9 cellular contexts compared by ENCODE assay signal in the genomic region with DNA sequence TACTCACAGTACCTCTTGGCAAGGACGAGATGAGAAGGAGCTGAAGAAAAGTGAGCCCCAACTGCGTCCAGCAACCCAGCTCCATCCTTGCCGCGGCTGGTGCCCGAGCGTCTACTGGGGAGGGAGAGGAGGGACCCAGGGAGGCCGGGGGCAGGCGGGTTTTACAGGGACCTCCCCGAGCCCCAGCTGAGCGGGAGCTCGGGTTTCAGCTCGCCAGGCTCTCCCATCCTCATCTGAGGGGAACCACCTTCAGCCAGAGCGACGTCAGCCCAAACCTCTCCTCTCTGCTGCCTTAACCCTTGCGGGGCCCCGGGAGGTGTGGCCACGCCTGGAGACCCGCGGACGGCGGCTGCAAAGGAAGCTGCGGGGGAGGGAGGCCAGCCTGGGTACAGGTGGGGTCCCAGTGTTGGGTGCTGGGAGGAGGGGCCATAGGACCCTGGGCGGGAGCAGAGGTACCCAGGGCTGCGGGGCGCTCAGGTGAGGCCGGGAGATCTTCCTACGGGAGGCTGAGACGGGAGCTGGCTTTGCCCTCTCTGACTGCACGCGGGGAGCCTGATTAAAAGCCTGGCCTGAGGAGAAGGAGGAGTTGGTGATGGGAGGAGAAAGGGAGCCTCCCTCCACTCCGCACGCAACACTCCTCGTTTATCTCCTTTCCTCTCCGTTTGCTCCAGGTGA. TPM values are rescaled to one million over a fixed set of nuclear protein-coding genes. Genes with fewer than 3 reads are reported as not detected.
DNase-seq lines count a peak whose midpoint lies in the region; ATAC-seq and TF ChIP-seq lines count a peak whose summit lies in the region.
"Had no signal": no experiment of that assay in that cellular context is flagged by ENCODE, and none has a peak within 500 bp of the region (broad histone marks: within the 10 kb centered on the region; RNA-seq: fewer than 3 reads in every experiment).

A gene with protein sequence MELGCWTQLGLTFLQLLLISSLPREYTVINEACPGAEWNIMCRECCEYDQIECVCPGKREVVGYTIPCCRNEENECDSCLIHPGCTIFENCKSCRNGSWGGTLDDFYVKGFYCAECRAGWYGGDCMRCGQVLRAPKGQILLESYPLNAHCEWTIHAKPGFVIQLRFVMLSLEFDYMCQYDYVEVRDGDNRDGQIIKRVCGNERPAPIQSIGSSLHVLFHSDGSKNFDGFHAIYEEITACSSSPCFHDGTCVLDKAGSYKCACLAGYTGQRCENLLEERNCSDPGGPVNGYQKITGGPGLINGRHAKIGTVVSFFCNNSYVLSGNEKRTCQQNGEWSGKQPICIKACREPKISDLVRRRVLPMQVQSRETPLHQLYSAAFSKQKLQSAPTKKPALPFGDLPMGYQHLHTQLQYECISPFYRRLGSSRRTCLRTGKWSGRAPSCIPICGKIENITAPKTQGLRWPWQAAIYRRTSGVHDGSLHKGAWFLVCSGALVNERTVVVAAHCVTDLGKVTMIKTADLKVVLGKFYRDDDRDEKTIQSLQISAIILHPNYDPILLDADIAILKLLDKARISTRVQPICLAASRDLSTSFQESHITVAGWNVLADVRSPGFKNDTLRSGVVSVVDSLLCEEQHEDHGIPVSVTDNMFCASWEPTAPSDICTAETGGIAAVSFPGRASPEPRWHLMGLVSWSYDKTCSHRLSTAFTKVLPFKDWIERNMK (minus strand): TSS at position 116 of the 675 bp plus-strand sequence. CDS start 31 bp downstream, at position 85.

- H3K4me2 ChIP-seq in GM23338: peak within 1 kb of the TSS; percentile 97

- no peaks in the 10 kb centered on the region for H4K20me1 ChIP-seq in GM23338 (replicated peaks; ENCODE audit: insufficient read depth)

- no peaks in the 10 kb centered on the region for H3K79me2 ChIP-seq in GM23338 (replicated peaks; ENCODE audit: insufficient read depth)

- CTCF ChIA-PET in CD8-positive, alpha-beta T cell (lab: Charles Lee): no interaction called here

- no peak for TF ChIP-seq EP300 in stomach (IDR thresholded peaks at IDR 0.05)

- H3K4me3 ChIP-seq in GM23338 (peak within 1 kb of the TSS; percentile 83), stomach (peak within 1 kb of the TSS; percentile 31 to 40 (median 36))
- H3K4me3 ChIP-seq in CD8-positive, alpha-beta T cell (ENCODE audit: low read depth, low read length): no peak within 1 kb of the TSS

- H3K27ac Mint-ChIP-seq in GM23338: no peak within 1 kb of the TSS
- no peak within 1 kb of the TSS for H3K27ac Mint-ChIP-seq in CD8-positive, alpha-beta T cell

- no peaks in the 10 kb centered on the region for H3K9me3 ChIP-seq in stomach
- H3K9me3 ChIP-seq in CD8-positive, alpha-beta T cell (ENCODE audit: low read length): no peaks in the 10 kb centered on the region

- POLR2A ChIA-PET in CD8-positive, alpha-beta T cell (lab: Charles Lee): no interaction called here

- TF ChIP-seq CTCF in GM23338 (conservative IDR thresholded peaks at IDR 0.05; ENCODE audit: low read depth in 2 of 2) (no peak), stomach (IDR thresholded peaks at IDR 0.05) (no peak)
- no peak for TF ChIP-seq CTCF in CD8-positive, alpha-beta T cell (IDR thresholded peaks at IDR 0.05)

- peak within 1 kb of the TSS; percentile 100 for H2AFZ ChIP-seq in GM23338

- H3K4me1 Mint-ChIP-seq in GM23338: peaks cover 22% of the 10 kb centered on the region; the same call in 2 of the 3 replicates
- no peaks in the 10 kb centered on the region for H3K4me1 Mint-ChIP-seq in CD8-positive, alpha-beta T cell (ENCODE audit: low read depth)

- H3F3A ChIP-seq in GM23338 (replicated peaks; ENCODE audit: low read depth): peaks cover 3% of the 10 kb centered on the region; the same call in 1 of the 2 replicates

- intact Hi-C loops in stomach (cut with DNase I; ENCODE audit: low total_unique reads): no loop called here
- intact Hi-C loops in CD8-positive, alpha-beta T cell (cut with DNase I, micrococcal nuclease): no loop called here

- in situ Hi-C loops in ACHN (cut with HindIII; ENCODE audit: low pct_ligation_motif_present, low pct_unique_long_range_greater_than_20kb, low sequenced_read_pairs): no loop called here

- H3K9me3 Mint-ChIP-seq in GM23338: peaks cover 6% of the 10 kb centered on the region; the same call in 2 of the 3 replicates
- no peaks in the 10 kb centered on the region for H3K9me3 Mint-ChIP-seq in CD8-positive, alpha-beta T cell

- ATAC-seq in GM23338 (peak; percentile 92), GM21529 (IDR thresholded peaks at IDR 0.05; ENCODE audit: unreplicated experiment) (no peak), GM21619 (IDR thresholded peaks at IDR 0.05; ENCODE audit: unreplicated experiment) (no peak)
- ATAC-seq in CD8-positive, alpha-beta T cell: no peak

- 3 to 4% (median 3%) methylated on average over 27 to 34 of the region's 34 CpGs for WGBS in stomach, 5 donors

- TF ChIP-seq POLR2A in stomach (IDR thresholded peaks at IDR 0.05): no peak

- no peaks in the 10 kb centered on the region for H3K36me3 ChIP-seq in GM23338 (ENCODE audit: insufficient read depth)
- no peaks in the 10 kb centered on the region for H3K36me3 ChIP-seq in stomach
- H3K36me3 ChIP-seq in CD8-positive, alpha-beta T cell (ENCODE audit: insufficient read depth, low read length): no peaks in the 10 kb centered on the region

- peak within 1 kb of the TSS; percentile 87 for H3K4me3 Mint-ChIP-seq in GM23338
- no peak within 1 kb of the TSS for H3K4me3 Mint-ChIP-seq in CD8-positive, alpha-beta T cell

- peaks cover 29% of the 10 kb centered on the region for H3K4me1 ChIP-seq in GM23338 (ENCODE audit: insufficient read depth)
- H3K4me1 ChIP-seq in stomach: peaks cover 4 to 31% (median 14%) of the 10 kb centered on the region in 4 donors
- no peaks in the 10 kb centered on the region for H3K4me1 ChIP-seq in CD8-positive, alpha-beta T cell (ENCODE audit: insufficient read depth, low read length)

- no peaks in the 10 kb centered on the region for H3K36me3 Mint-ChIP-seq in GM23338 (ENCODE audit: low read depth)
- H3K36me3 Mint-ChIP-seq in CD8-positive, alpha-beta T cell: no peaks in the 10 kb centered on the region

- H3K27me3 Mint-ChIP-seq in GM23338 (ENCODE audit: insufficient read depth, low read depth, poor library complexity): peaks cover 25% of the 10 kb centered on the region
- H3K27me3 Mint-ChIP-seq in CD8-positive, alpha-beta T cell (ENCODE audit: low read depth): peaks cover 69% of the 10 kb centered on the region

- DNase-seq in ACHN (peak; percentile 33), GM23338 (ENCODE audit: low spot score) (peak; percentile 89), astrocyte of the hippocampus (ENCODE audit: low read depth, low spot score) (peak; percentile 88), iPS-NIHi7 (ENCODE audit: extremely low spot score) (peak; percentile 80), stomach (peak; percentile 33)
- no peak for DNase-seq in CD8-positive, alpha-beta T cell

- H3K27me3 ChIP-seq in GM23338 (ENCODE audit: insufficient read depth) (peaks cover 38% of the 10 kb centered on the region), stomach (peaks cover 0 to 46% (median 14%) of the 10 kb centered on the region in 3 donors)
- peaks cover 4% of the 10 kb centered on the region for H3K27me3 ChIP-seq in CD8-positive, alpha-beta T cell (ENCODE audit: insufficient read depth, low read length)

- no peak within 1 kb of the TSS for H3K27ac ChIP-seq in GM23338 (ENCODE audit: low read depth)
- peak within 1 kb of the TSS in 3 of 5 donors; percentile 36 to 68 (median 56) for H3K27ac ChIP-seq in stomach
- H3K27ac ChIP-seq in CD8-positive, alpha-beta T cell (ENCODE audit: low read depth, low read length): no peak within 1 kb of the TSS

- H3K9me2 ChIP-seq in GM23338 (ENCODE audit: insufficient read depth): 0 out of 2 replicates have a peak, but pooled peaks cover 3% of the 10 kb centered on the region

TF ChIP-seq in GM23338, 12 proteins besides CTCF, POLR2A, EP300 and RAD21:
- TF ChIP-seq CREB1 (CRISPR knock-in tag; IDR thresholded peaks at IDR 0.05; ENCODE audit: low read depth): no peak
- no peak for TF ChIP-seq ZNF331 (CRISPR knock-in tag; IDR thresholded peaks at IDR 0.05; ENCODE audit: low read depth)
- TF ChIP-seq POLR2AphosphoS5 (IDR thresholded peaks at IDR 0.05; ENCODE audit: low read depth): peak; percentile 48
- TF ChIP-seq, protein P1, sequence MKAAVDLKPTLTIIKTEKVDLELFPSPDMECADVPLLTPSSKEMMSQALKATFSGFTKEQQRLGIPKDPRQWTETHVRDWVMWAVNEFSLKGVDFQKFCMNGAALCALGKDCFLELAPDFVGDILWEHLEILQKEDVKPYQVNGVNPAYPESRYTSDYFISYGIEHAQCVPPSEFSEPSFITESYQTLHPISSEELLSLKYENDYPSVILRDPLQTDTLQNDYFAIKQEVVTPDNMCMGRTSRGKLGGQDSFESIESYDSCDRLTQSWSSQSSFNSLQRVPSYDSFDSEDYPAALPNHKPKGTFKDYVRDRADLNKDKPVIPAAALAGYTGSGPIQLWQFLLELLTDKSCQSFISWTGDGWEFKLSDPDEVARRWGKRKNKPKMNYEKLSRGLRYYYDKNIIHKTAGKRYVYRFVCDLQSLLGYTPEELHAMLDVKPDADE (IDR thresholded peaks at IDR 0.05): no peak

RNA-seq across cellular contexts. Expression of the gene that starts here (rescaled TPM):
- 2.5 and 3.1 TPM in 2 replicates for total RNA-seq in GM23338 (2014; rRNA removed; shearing (Covaris generic))
- 0.70 and 1.6 TPM in 2 replicates for polyA plus RNA-seq in GM23338 (2016; fragmentation: Nextera tagmentation; extraction: Ambion mirVana)
- total RNA-seq in stomach: 10 to 100 TPM in 1 of 5 donors, 1 to 10 TPM in 1, under 1 TPM in 2, not detected in 1; under 0.01 to 26.8 (median 2.0) TPM
- polyA plus RNA-seq in stomach: 1 to 10 TPM in 1 of 3 donors, under 1 TPM in 2; 0.40 to 4.9 (median 0.56) TPM
- not detected for total RNA-seq in CD8-positive, alpha-beta T cell
- total RNA-seq: activated CD8-positive, alpha-beta memory T cell treated with anti-CD3 and anti-CD28 coated beads for 36 hours had no signal

Comparison
In these comparisons a context has a peak if more than half of its experiments do, and no peak if none do; other contexts are left out.
1. DNase-seq: peak in ACHN (single experiment), GM23338 (single experiment), astrocyte of the hippocampus (single experiment), iPS-NIHi7 (single experiment) and stomach (single experiment); none in CD8-positive, alpha-beta T cell (0 of 7).
2. H3K27ac ChIP-seq: peak in stomach (3 of 5); none in GM23338 (single experiment) and CD8-positive, alpha-beta T cell (single experiment).